Comparison of ENCODE assay signal across 8 cellular contexts in the genomic region with DNA sequence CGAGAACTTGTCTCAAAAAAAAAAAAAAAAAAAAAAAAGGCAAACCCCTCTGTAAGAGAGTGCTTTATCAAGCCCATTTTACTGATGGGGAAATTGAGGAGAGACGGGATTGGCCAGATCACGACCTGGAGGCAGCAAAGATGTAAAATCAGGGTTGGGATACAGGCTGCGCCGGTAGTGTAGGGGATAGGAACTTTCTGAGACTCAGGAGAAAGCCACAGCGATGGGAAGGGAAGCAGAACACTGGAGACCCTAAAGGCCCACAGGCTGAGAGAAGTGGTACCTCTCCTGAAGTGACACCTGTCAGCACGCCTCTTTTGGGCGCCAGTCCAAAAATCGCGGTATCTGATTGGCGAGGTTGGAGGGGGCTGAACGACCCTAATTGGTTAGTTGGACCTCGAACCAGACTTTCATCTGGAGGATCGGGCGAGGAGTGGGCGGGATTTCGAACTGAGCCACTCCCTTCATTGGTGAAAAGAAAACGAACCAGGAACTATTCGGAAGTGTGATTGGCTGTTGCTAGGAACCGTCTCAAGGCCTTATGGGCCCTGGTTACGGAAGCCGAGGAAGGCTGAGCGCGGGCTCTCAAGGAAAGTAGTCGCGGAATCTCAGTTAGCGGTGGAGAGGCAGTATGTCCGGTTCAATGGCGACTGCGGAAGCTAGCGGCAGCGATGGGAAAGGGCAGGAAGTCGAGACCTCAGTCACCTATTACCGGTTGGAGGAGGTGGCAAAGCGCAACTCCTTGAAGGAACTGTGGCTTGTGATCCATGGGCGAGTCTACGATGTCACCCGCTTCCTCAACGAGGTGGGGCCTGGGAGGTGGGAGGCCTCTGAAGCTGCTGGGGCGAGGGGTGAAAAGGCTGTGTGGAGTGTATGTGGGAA. TPM values are rescaled to one million over a fixed set of nuclear protein-coding genes. Genes with fewer than 3 reads are reported as not detected.
A peak's percentile ranks its signal among the peaks of the same experiment; 100 is the strongest.
DNase-seq lines count a peak whose midpoint lies in the region; ATAC-seq, FAIRE-seq and TF ChIP-seq lines count a peak whose summit lies in the region.

CYB5B (plus strand) TSS at position 567 of the 882 bp plus-strand sequence; CDS start at position 632, 65 bp downstream.

- in situ Hi-C loops in astrocyte of the cerebellum (cut with HindIII; ENCODE audit: low sequenced_read_pairs): loop anchor here (25.0 kb wide), 1 partner anchor 338 kb away; the partner anchor contains the start of genes NOB1 and WWP2

- no peaks in the 10 kb centered on the region for H3K4me1 ChIP-seq in hepatocyte (ENCODE audit: insufficient read depth)

- H3K4me3 ChIP-seq in astrocyte of the cerebellum (ENCODE audit: low read depth, low read length): peak within 1 kb of the TSS; percentile 98
- peak within 1 kb of the TSS; percentile 50 for H3K4me3 ChIP-seq in hepatocyte

- H3K27ac ChIP-seq in hepatocyte: peak within 1 kb of the TSS; percentile 79

- no peaks in the 10 kb centered on the region for H3K9me2 ChIP-seq in hepatocyte (replicated peaks; ENCODE audit: insufficient read depth)

- H2AFZ ChIP-seq in hepatocyte: peak within 1 kb of the TSS; percentile 60

- peak; percentile 100 for FAIRE-seq in GM18507 (lab: Jason Lieb, UNC)

- DNase-seq in GM18507 (ENCODE audit: extremely low spot score, insufficient read length, low read depth): peak; percentile 85
- peak; percentile 80 for DNase-seq in NCI-H2029 treated with DMSO at 0.1 percent for 48 hours (lab: John Stamatoyannopoulos, UW)
- peak; percentile 90 for DNase-seq in T-helper 9 cell
- DNase-seq in astrocyte of the cerebellum (ENCODE audit: low read depth): peak; percentile 98
- peak; percentile 97 for DNase-seq in hepatocyte (ENCODE audit: low spot score)
- DNase-seq in renal cortical epithelial cell (ENCODE audit: low read depth): peak; percentile 100
- no peak for DNase-seq in cortex of kidney (lab: John Stamatoyannopoulos, UW)

- H3K9me3 ChIP-seq in hepatocyte (ENCODE audit: low read depth): no peaks in the 10 kb centered on the region

- H3K36me3 ChIP-seq in hepatocyte (replicated peaks; ENCODE audit: insufficient read depth, low read depth): no peaks in the 10 kb centered on the region

- TF ChIP-seq CTCF in astrocyte of the cerebellum (IDR thresholded peaks at IDR 0.05; ENCODE audit: low read depth, low read length, missing control alignments): no peak
- TF ChIP-seq CTCF in hepatocyte (IDR thresholded peaks at IDR 0.05; ENCODE audit: poor library complexity): no peak

- peaks cover 45% of the 10 kb centered on the region for H3K79me2 ChIP-seq in hepatocyte

- H3K4me2 ChIP-seq in hepatocyte: peak within 1 kb of the TSS; percentile 77

- H4K20me1 ChIP-seq in hepatocyte (ENCODE audit: insufficient read depth, poor library complexity, severe bottlenecking): no peaks in the 10 kb centered on the region

- peak; percentile 96 for ATAC-seq in HG02981 (IDR thresholded peaks at IDR 0.05; ENCODE audit: unreplicated experiment)

- H3K27me3 ChIP-seq in hepatocyte: no peaks in the 10 kb centered on the region

- WGBS in hepatocyte (ENCODE audit: low lambda C conversion rate, missing lambda C conversion rate): 8% methylated on average over 40 of the region's 40 CpGs

RNA-seq across cellular contexts. Expression of gene CYB5B, which starts in this region (rescaled TPM):
- total RNA-seq in hepatocyte: 60.5 and 70.8 TPM in 2 replicates
- 116 and 136 TPM in 2 replicates for polyA plus RNA-seq in hepatocyte
- total RNA-seq in renal cortical epithelial cell: 91.3 and 107 TPM in 2 replicates
